Comparison of ENCODE assay signal across 1 cellular context in genomic region chr3:50371133-50371670, GRCh38.
TF ChIP-seq lines count a peak whose summit lies in the region.

No MANE protein-coding gene starts in this region.

TF ChIP-seq in K562, 482 proteins besides CTCF, POLR2A, EP300 and RAD21:
- TF ChIP-seq IFI16 (CRISPR knock-in tag; IDR thresholded peaks at IDR 0.05) (no peak), JUND (IDR thresholded peaks at IDR 0.05; ENCODE audit: borderline replicate concordance, low read depth, low read length) (no peak), JUND (tag; IDR thresholded peaks at IDR 0.05; ENCODE audit: borderline replicate concordance, low read depth, low read length) (no peak), GTF2F1 (IDR thresholded peaks at IDR 0.05; ENCODE audit: low read depth, low read length) (no peak), TFE3 (CRISPR knock-in tag; IDR thresholded peaks at IDR 0.05) (no peak), SIX5 (IDR thresholded peaks at IDR 0.05; ENCODE audit: borderline replicate concordance in 1 of 2, insufficient read depth in 1 of 2, low read depth in 1 of 2, low read length in 2 of 2) (no peak)
